Comparison of ENCODE assay signal across 15 cellular contexts in genomic region chr21:23152130-23152529, GRCh38.
"Had no signal": no experiment of that assay in that cellular context is flagged by ENCODE, and none has a peak within 500 bp of the region (broad histone marks: within the 10 kb centered on the region; RNA-seq: fewer than 3 reads in every experiment).

No MANE protein-coding gene starts in this region.

- H3K4me1 ChIP-seq: adrenal gland, gastroesophageal sphincter, left ventricle myocardium inferior, psoas muscle, right lobe of liver, transverse colon had no signal

- H3K27me3 Mint-ChIP-seq: natural killer cell treated with Interleukin-12 subunit alpha and Interleukin-12 subunit beta and Interleukin-15 and Interleukin-18, amount 100 ng/mL, for 72 hours had no signal

- H3K4me1 Mint-ChIP-seq: stimulated activated effector memory CD8-positive, alpha-beta T cell treated with anti-CD3 and anti-CD28 coated beads, Interleukin-12 subunit alpha, Interleukin-12 subunit beta, amount 100 ng/mL, for 72 hours had no signal

- H3K4me3 ChIP-seq: adrenal gland, gastroesophageal sphincter, left ventricle myocardium inferior, psoas muscle, right lobe of liver, transverse colon had no signal

- DNase-seq: activated naive CD4-positive, alpha-beta T cell treated with anti-CD3 and anti-CD28 coated beads, Interleukin-2, amount 50 U/mL, for 16 hours; activated T-cell treated with anti-CD3 and anti-CD28 coated beads, Interleukin-2, amount 50 U/mL, for 1 hour; adrenal gland; caudate nucleus; effector memory CD4-positive, alpha-beta T cell; left ventricle myocardium inferior; mesenchymal stem cell; occipital lobe; psoas muscle; right lobe of liver; transverse colon had no signal

- H3K4me3 Mint-ChIP-seq: natural killer cell treated with Interleukin-12 subunit alpha and Interleukin-12 subunit beta and Interleukin-15 and Interleukin-18, amount 100 ng/mL, for 72 hours; stimulated activated effector memory CD8-positive, alpha-beta T cell treated with anti-CD3 and anti-CD28 coated beads, Interleukin-12 subunit alpha, Interleukin-12 subunit beta, amount 100 ng/mL, for 72 hours had no signal

- H3K9me3 ChIP-seq: adrenal gland, gastroesophageal sphincter, left ventricle myocardium inferior, psoas muscle, right lobe of liver, transverse colon had no signal

- H3K27me3 ChIP-seq: adrenal gland, gastroesophageal sphincter, right lobe of liver, transverse colon had no signal

- ATAC-seq: gastroesophageal sphincter; natural killer cell treated with Interleukin-12 subunit alpha and Interleukin-12 subunit beta and Interleukin-15 and Interleukin-18, amount 100 ng/mL, for 72 hours; psoas muscle; right lobe of liver; stimulated activated effector memory CD8-positive, alpha-beta T cell treated with anti-CD3 and anti-CD28 coated beads, Interleukin-12 subunit alpha, Interleukin-12 subunit beta, amount 100 ng/mL, for 72 hours had no signal

- H3K36me3 ChIP-seq: adrenal gland, gastroesophageal sphincter, left ventricle myocardium inferior, right lobe of liver, transverse colon had no signal

- H3K27ac Mint-ChIP-seq: natural killer cell treated with Interleukin-12 subunit alpha and Interleukin-12 subunit beta and Interleukin-15 and Interleukin-18, amount 100 ng/mL, for 72 hours; stimulated activated effector memory CD8-positive, alpha-beta T cell treated with anti-CD3 and anti-CD28 coated beads, Interleukin-12 subunit alpha, Interleukin-12 subunit beta, amount 100 ng/mL, for 72 hours had no signal

- H3K36me3 Mint-ChIP-seq: natural killer cell treated with Interleukin-12 subunit alpha and Interleukin-12 subunit beta and Interleukin-15 and Interleukin-18, amount 100 ng/mL, for 72 hours; stimulated activated effector memory CD8-positive, alpha-beta T cell treated with anti-CD3 and anti-CD28 coated beads, Interleukin-12 subunit alpha, Interleukin-12 subunit beta, amount 100 ng/mL, for 72 hours had no signal

- H3K27ac ChIP-seq: adrenal gland, epithelial cell of prostate, gastroesophageal sphincter, left ventricle myocardium inferior, psoas muscle, right lobe of liver, transverse colon had no signal
